In genomic region chr18:67265464-67266245, GRCh38 we compare ENCODE assay signal across 9 cellular contexts.
A peak's percentile ranks its signal among the peaks of the same experiment; 100 is the strongest.
DNase-seq lines count a peak whose midpoint lies in the region; ATAC-seq and TF ChIP-seq lines count a peak whose summit lies in the region.
"Had no signal": no experiment of that assay in that cellular context is flagged by ENCODE, and none has a peak within 500 bp of the region (broad histone marks: within the 10 kb centered on the region; RNA-seq: fewer than 3 reads in every experiment).

No MANE protein-coding gene starts in this region.

- ATAC-seq in activated naive CD4-positive, alpha-beta T cell treated with anti-CD3 and anti-CD28 coated beads, Interleukin-2, amount 50 U/mL, for 72 hours: peak; percentile 32 to 51
- ATAC-seq in SK-N-SH treated with all-trans-retinoic acid at 6 μM for 48 hours (peak; percentile 96), thoracic aorta (ENCODE audit: insufficient number of reproducible peaks, low FRiP score, low read depth) (peak; percentile 59), GM18909 (IDR thresholded peaks at IDR 0.05; ENCODE audit: poor library complexity, unreplicated experiment) (no peak)
- ATAC-seq: K562 had no signal

- H3K27me3 Mint-ChIP-seq in activated T-helper 1 cell treated with anti-CD3 and anti-CD28 coated beads, Interleukin-12 subunit alpha, Interleukin-12 subunit beta, Interleukin-2, Interleukin-4 antibody, amounts not matched to agents 30 ng/mL and 10 ng/mL and 1 ng/mL, durations not matched to agents 14 hours and 24 hours and 36 hours (ENCODE audit: insufficient read depth): no peaks in the 10 kb centered on the region

- no peaks in the 10 kb centered on the region for H3K36me3 ChIP-seq in thoracic aorta
- H3K36me3 ChIP-seq in ovary: no peaks in the 10 kb centered on the region

- no peak for DNase-seq in activated naive CD4-positive, alpha-beta T cell treated with anti-CD3 and anti-CD28 coated beads, Interleukin-2, amount 50 U/mL, for 72 hours (ENCODE audit: low spot score in 2 of 2)
- no peak for DNase-seq in activated naive CD4-positive, alpha-beta T cell treated with Interleukin-2 at 50 U/mL for 16 hours
- DNase-seq in fibroblast of mammary gland (ENCODE audit: low read depth): peak; percentile 74
- no peak for DNase-seq in thoracic aorta (ENCODE audit: low spot score)
- DNase-seq in activated T-helper 1 cell treated with anti-CD3 and anti-CD28 coated beads, Interleukin-12 subunit alpha, Interleukin-12 subunit beta, Interleukin-2, Interleukin-4 antibody, amounts not matched to agents 30 ng/mL and 10 ng/mL and 1 ng/mL, durations not matched to agents 14 hours and 24 hours and 36 hours (ENCODE audit: low spot score): no peak
- no peak for DNase-seq in ovary

- peaks cover 11% of the 10 kb centered on the region for H3K4me1 Mint-ChIP-seq in activated T-helper 1 cell treated with anti-CD3 and anti-CD28 coated beads, Interleukin-12 subunit alpha, Interleukin-12 subunit beta, Interleukin-2, Interleukin-4 antibody, amounts not matched to agents 30 ng/mL and 10 ng/mL and 1 ng/mL, durations not matched to agents 14 hours and 24 hours and 36 hours (ENCODE audit: low read depth)

- no peak for TF ChIP-seq EP300 in ovary (IDR thresholded peaks at IDR 0.05)

- H3K27ac ChIP-seq in thoracic aorta (peak overlapping the region; percentile 78 to 87), ovary (no peak overlapping the region)

- H3K27ac Mint-ChIP-seq in activated naive CD4-positive, alpha-beta T cell treated with anti-CD3 and anti-CD28 coated beads, Interleukin-2, amount 50 U/mL, for 72 hours: no peak overlapping the region
- H3K27ac Mint-ChIP-seq in activated T-helper 1 cell treated with anti-CD3 and anti-CD28 coated beads, Interleukin-12 subunit alpha, Interleukin-12 subunit beta, Interleukin-2, Interleukin-4 antibody, amounts not matched to agents 30 ng/mL and 10 ng/mL and 1 ng/mL, durations not matched to agents 14 hours and 24 hours and 36 hours: no peak overlapping the region

- H3K4me3 Mint-ChIP-seq in activated T-helper 1 cell treated with anti-CD3 and anti-CD28 coated beads, Interleukin-12 subunit alpha, Interleukin-12 subunit beta, Interleukin-2, Interleukin-4 antibody, amounts not matched to agents 30 ng/mL and 10 ng/mL and 1 ng/mL, durations not matched to agents 14 hours and 24 hours and 36 hours: no peak overlapping the region

- H3K36me3 Mint-ChIP-seq in activated naive CD4-positive, alpha-beta T cell treated with anti-CD3 and anti-CD28 coated beads, Interleukin-2, amount 50 U/mL, for 72 hours: no peaks in the 10 kb centered on the region
- H3K36me3 Mint-ChIP-seq in activated T-helper 1 cell treated with anti-CD3 and anti-CD28 coated beads, Interleukin-12 subunit alpha, Interleukin-12 subunit beta, Interleukin-2, Interleukin-4 antibody, amounts not matched to agents 30 ng/mL and 10 ng/mL and 1 ng/mL, durations not matched to agents 14 hours and 24 hours and 36 hours (ENCODE audit: low read depth): no peaks in the 10 kb centered on the region

- no peak for TF ChIP-seq POLR2A in ovary (IDR thresholded peaks at IDR 0.05)

- TF ChIP-seq CTCF in fibroblast of mammary gland (conservative IDR thresholded peaks at IDR 0.05; ENCODE audit: control insufficient read depth, insufficient read depth, low read depth, low read length) (no peak), thoracic aorta (IDR thresholded peaks at IDR 0.05) (no peak), ovary (IDR thresholded peaks at IDR 0.05) (no peak)

- H3K9me3 Mint-ChIP-seq in activated naive CD4-positive, alpha-beta T cell treated with anti-CD3 and anti-CD28 coated beads, Interleukin-2, amount 50 U/mL, for 72 hours: no peaks in the 10 kb centered on the region
- H3K9me3 Mint-ChIP-seq in activated T-helper 1 cell treated with anti-CD3 and anti-CD28 coated beads, Interleukin-12 subunit alpha, Interleukin-12 subunit beta, Interleukin-2, Interleukin-4 antibody, amounts not matched to agents 30 ng/mL and 10 ng/mL and 1 ng/mL, durations not matched to agents 14 hours and 24 hours and 36 hours: no peaks in the 10 kb centered on the region

- WGBS in ovary, 3 donors: 54 to 65% (median 60%) methylated on average over 5 of the region's 5 CpGs

- H3K27me3 ChIP-seq in thoracic aorta (replicated peaks; ENCODE audit: insufficient read depth) (no peaks in the 10 kb centered on the region), ovary (no peaks in the 10 kb centered on the region)

- intact Hi-C loops in activated T-helper 1 cell treated with anti-CD3 and anti-CD28 coated beads, Interleukin-12 subunit alpha, Interleukin-12 subunit beta, Interleukin-2, Interleukin-4 antibody, amounts not matched to agents 30 ng/mL and 10 ng/mL and 1 ng/mL, durations not matched to agents 14 hours and 24 hours and 36 hours (cut with micrococcal nuclease): no loop called here
- intact Hi-C loops in ovary (cut with DNase I): no loop called here

- H3K4me1 ChIP-seq in thoracic aorta (ENCODE audit: control insufficient read depth in 1 of 2, low read depth in 2 of 2) (peaks cover 22 to 26% of the 10 kb centered on the region in 2 donors), ovary (ENCODE audit: insufficient read depth) (no peaks in the 10 kb centered on the region)

- no peak overlapping the region for H3K4me3 ChIP-seq in fibroblast of mammary gland (ENCODE audit: control insufficient read depth, low read depth, low read length)
- H3K4me3 ChIP-seq in thoracic aorta: peak overlapping the region; percentile 28
- H3K4me3 ChIP-seq in ovary: no peak overlapping the region
- H3K4me3 ChIP-seq: K562 had no signal

- H3K9me3 ChIP-seq in thoracic aorta (no peaks in the 10 kb centered on the region), ovary (no peaks in the 10 kb centered on the region)

TF ChIP-seq in SK-N-SH treated with all-trans-retinoic acid at 6 μM for 48 hours, 23 proteins besides CTCF, POLR2A, EP300 and RAD21:
- TF ChIP-seq TSHZ2 (CRISPR knock-in tag; IDR thresholded peaks at IDR 0.05) (no peak), ISL1 (CRISPR knock-in tag; IDR thresholded peaks at IDR 0.05) (no peak), CREB5 (CRISPR knock-in tag; IDR thresholded peaks at IDR 0.05; ENCODE audit: low read depth) (no peak), ZFP3 (CRISPR knock-in tag; IDR thresholded peaks at IDR 0.05) (no peak), ZNF565 (CRISPR knock-in tag; conservative IDR thresholded peaks at IDR 0.05; ENCODE audit: low read depth) (no peak), PPARA (CRISPR knock-in tag; IDR thresholded peaks at IDR 0.05; ENCODE audit: borderline replicate concordance) (no peak), TOX (CRISPR knock-in tag; IDR thresholded peaks at IDR 0.05; ENCODE audit: borderline replicate concordance) (no peak), ZC3H10 (CRISPR knock-in tag; IDR thresholded peaks at IDR 0.05) (no peak)
TF ChIP-seq in SK-N-SH treated with all-trans-retinoic acid at 6 μM for 48 hours: peak in this region for 0.

Comparison
In these comparisons a context has a peak if more than half of its experiments do, and no peak if none do; other contexts are left out.
1. H3K27ac ChIP-seq: peak in thoracic aorta (2 of 2); none in ovary (0 of 2).